In genomic region chr2:190431907-190432306, GRCh38 we compare ENCODE assay signal across 1 cellular context.
TF ChIP-seq lines count a peak whose summit lies in the region.

No MANE protein-coding gene starts in this region.

TF ChIP-seq in HepG2, 621 proteins besides CTCF, POLR2A, EP300 and RAD21 (continued from another document):
- TF ChIP-seq ZNF614 (CRISPR knock-in tag; IDR thresholded peaks at IDR 0.05; ENCODE audit: borderline replicate concordance) (no peak), PTBP1 (IDR thresholded peaks at IDR 0.05; ENCODE audit: low read depth, low read length, poor library complexity, severe bottlenecking) (no peak), HOXA5 (CRISPR knock-in tag; IDR thresholded peaks at IDR 0.05) (no peak), MIER2 (CRISPR knock-in tag; IDR thresholded peaks at IDR 0.05) (no peak), MED1 (CRISPR knock-in tag; IDR thresholded peaks at IDR 0.05) (no peak)
